ENCODE assay signal across 17 cellular contexts in the genomic region with DNA sequence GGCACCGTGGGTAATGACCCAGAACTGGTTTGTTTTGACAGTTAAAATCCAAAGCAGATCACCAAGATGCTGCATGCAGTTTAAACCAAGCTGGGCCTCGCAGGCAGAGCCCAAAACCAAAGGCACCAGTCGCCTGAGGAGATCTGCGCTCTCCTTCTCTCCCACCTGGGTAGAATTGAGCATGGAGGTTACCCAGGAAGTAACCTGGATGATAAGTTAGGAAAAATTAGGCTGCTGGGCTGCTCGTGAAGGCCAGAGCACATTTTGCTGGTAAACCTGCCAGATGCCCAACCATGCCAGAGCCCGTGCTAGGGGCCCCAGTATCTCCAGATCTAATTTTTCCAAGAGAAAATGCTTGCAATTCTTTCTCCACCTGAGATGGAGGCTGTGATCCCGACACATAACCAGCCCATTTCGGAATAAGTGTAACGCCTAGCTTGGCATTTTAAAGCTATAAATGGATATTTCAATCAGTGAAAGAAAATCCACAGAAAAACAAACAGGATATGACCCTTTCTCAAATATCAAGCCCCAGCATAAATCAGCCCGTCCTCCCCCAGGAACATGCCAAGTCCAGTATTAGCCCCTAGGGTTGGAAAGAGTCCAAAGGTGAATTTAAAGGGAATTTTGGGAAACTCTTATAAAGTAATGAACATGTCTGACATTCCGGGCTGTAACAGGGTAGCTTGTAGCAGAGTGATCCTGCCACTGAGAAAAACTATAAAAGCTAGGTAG.
DNase-seq lines count a peak whose midpoint lies in the region; ATAC-seq and TF ChIP-seq lines count a peak whose summit lies in the region.
"Had no signal": no experiment of that assay in that cellular context is flagged by ENCODE, and none has a peak within 500 bp of the region (broad histone marks: within the 10 kb centered on the region; RNA-seq: fewer than 3 reads in every experiment).

No MANE protein-coding gene starts in this region.

- ATAC-seq in heart left ventricle (no peak), lung (ENCODE audit: insufficient read depth, low FRiP score) (no peak)
- ATAC-seq: HepG2 had no signal

- no peaks in the 10 kb centered on the region for H3K36me3 ChIP-seq in left ventricle myocardium inferior
- H3K36me3 ChIP-seq in heart left ventricle = no peaks in the 10 kb centered on the region
- H3K36me3 ChIP-seq in colonic mucosa = no peaks in the 10 kb centered on the region
- no peaks in the 10 kb centered on the region for H3K36me3 ChIP-seq in lung (ENCODE audit: control insufficient read depth in 2 of 2, insufficient read depth in 2 of 2, low read length in 2 of 2)
- H3K36me3 ChIP-seq: HAP-1 had no signal

- H3K27me3 ChIP-seq in left ventricle myocardium inferior (ENCODE audit: low read depth) (no peaks in the 10 kb centered on the region), heart left ventricle (no peaks in the 10 kb centered on the region), colonic mucosa (no peaks in the 10 kb centered on the region), lung (ENCODE audit: control insufficient read depth, insufficient read depth) (no peaks in the 10 kb centered on the region)

- WGBS in heart left ventricle, 4 donors = 83 to 88% (median 87%) methylated on average over 11 of the region's 11 CpGs
- 83 to 88% methylated on average over 11 of the region's 11 CpGs for WGBS in lung, 2 donors

- no peak for TF ChIP-seq POLR2A in heart left ventricle (IDR thresholded peaks at IDR 0.05)

- peaks cover 26% of the 10 kb centered on the region for H3K9me3 ChIP-seq in left ventricle myocardium inferior (replicated peaks)
- peaks cover 0 to 27% (median 9%) of the 10 kb centered on the region in 12 donors for H3K9me3 ChIP-seq in heart left ventricle
- H3K9me3 ChIP-seq in colonic mucosa = no peaks in the 10 kb centered on the region
- H3K9me3 ChIP-seq in lung (ENCODE audit: control insufficient read depth in 2 of 2, insufficient read depth in 1 of 2, low read length in 1 of 2) = peaks cover 0 to 4% of the 10 kb centered on the region in 2 donors
- H3K9me3 ChIP-seq: HAP-1 had no signal

- H3K9ac ChIP-seq in colonic mucosa (ENCODE audit: low read depth in 2 of 2, low read length in 2 of 2) = no peak overlapping the region
- H3K9ac ChIP-seq: GM23248 had no signal

- peak overlapping the region; percentile 35 for H3K27ac ChIP-seq in left ventricle myocardium inferior (replicated peaks)
- H3K27ac ChIP-seq in heart left ventricle = no peak overlapping the region
- H3K27ac ChIP-seq in colonic mucosa = no peak overlapping the region
- H3K27ac ChIP-seq in lung (ENCODE audit: low read depth in 1 of 2, low read length in 1 of 2) = no peak overlapping the region
- H3K27ac ChIP-seq: C4-2B, GM23248 had no signal

- H3K4me1 ChIP-seq in left ventricle myocardium inferior = peaks cover 10% of the 10 kb centered on the region
- H3K4me1 ChIP-seq in heart left ventricle = peaks cover 0 to 7% (median 0%) of the 10 kb centered on the region in 12 donors
- no peaks in the 10 kb centered on the region for H3K4me1 ChIP-seq in colonic mucosa
- peaks cover 0 to 2% of the 10 kb centered on the region in 2 donors for H3K4me1 ChIP-seq in lung (ENCODE audit: control insufficient read depth in 2 of 2, insufficient read depth in 2 of 2, low read length in 2 of 2)
- H3K4me1 ChIP-seq: Caco-2, HAP-1 had no signal

- H3K4me3 ChIP-seq in left ventricle myocardium inferior = no peak overlapping the region
- H3K4me3 ChIP-seq in heart left ventricle = no peak overlapping the region
- H3K4me3 ChIP-seq in colonic mucosa = no peak overlapping the region
- no peak overlapping the region for H3K4me3 ChIP-seq in lung
- H3K4me3 ChIP-seq: GM23248, HAP-1 had no signal

- in situ Hi-C loops in KBM-7 (cut with MboI; ENCODE audit: low pct_unique_long_range_greater_than_20kb, low sequenced_read_pairs) = no loop called here

- intact Hi-C loops in left ventricle myocardium inferior (cut with micrococcal nuclease) (no loop called here), heart left ventricle (cut with DNase I) (no loop called here), colonic mucosa (cut with DNase I) (no loop called here)

- no peak for TF ChIP-seq CTCF in left ventricle myocardium inferior (IDR thresholded peaks at IDR 0.05; ENCODE audit: borderline replicate concordance)
- TF ChIP-seq CTCF in heart left ventricle (IDR thresholded peaks at IDR 0.05) = no peak
- no peak for TF ChIP-seq CTCF in colonic mucosa (IDR thresholded peaks at IDR 0.05)
- TF ChIP-seq CTCF in lung (IDR thresholded peaks at IDR 0.05; ENCODE audit: control extremely low read depth, extremely low read depth) = no peak

- DNase-seq in left ventricle myocardium inferior = no peak
- DNase-seq in heart left ventricle = no peak
- peak; percentile 3 for DNase-seq in colonic mucosa
- peak; percentile 21 for DNase-seq in lung (ENCODE audit: low spot score)
- DNase-seq in ureter (ENCODE audit: low spot score) = peak; percentile 14
- no peak for DNase-seq in AG20443 (ENCODE audit: low spot score)
- no peak for DNase-seq in KBM-7
- DNase-seq: ACHN; AML-193; Caco-2; CD4-positive, alpha-beta T cell; DMS79; GDM1; GM23248 had no signal

Comparison
In these comparisons a context has a peak if more than half of its experiments do, and no peak if none do; other contexts are left out.
1. DNase-seq: peak in colonic mucosa (single experiment), lung (single experiment) and ureter (single experiment); none in left ventricle myocardium inferior (single experiment), heart left ventricle (0 of 5), AG20443 (single experiment) and KBM-7 (single experiment).